In the genomic region with DNA sequence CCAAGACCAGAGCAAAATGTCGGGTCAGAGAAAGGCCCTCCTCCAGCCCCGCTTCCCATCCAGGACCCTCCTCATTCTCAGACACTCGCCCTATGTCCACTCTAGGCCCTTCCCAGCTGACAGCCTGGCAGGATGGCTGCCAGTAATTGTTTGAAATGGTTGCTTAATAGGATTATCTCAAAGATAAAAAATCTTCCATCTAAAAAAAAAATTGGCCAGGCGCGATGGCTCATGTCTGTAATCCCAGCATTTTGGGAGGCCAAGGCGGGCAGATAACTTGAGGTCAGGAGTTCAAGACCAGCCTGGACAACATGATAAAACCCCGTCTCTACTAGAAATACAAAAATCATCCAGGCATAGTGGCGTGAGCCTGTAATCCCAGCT, we compare ENCODE assay signal across 21 cellular contexts. TPM values are rescaled to one million over a fixed set of nuclear protein-coding genes. Genes with fewer than 3 reads are reported as not detected.
"Had no signal": no experiment of that assay in that cellular context is flagged by ENCODE, and none has a peak within 500 bp of the region (broad histone marks: within the 10 kb centered on the region; RNA-seq: fewer than 3 reads in every experiment).

No MANE protein-coding gene starts in this region.

- H3K36me3 ChIP-seq: MG63 had no signal

- H3K4me3 ChIP-seq: MG63 had no signal

- FAIRE-seq: HTR-8/SVneo had no signal

- H3K27ac ChIP-seq: HL-60 had no signal

- H3K27me3 ChIP-seq: MG63 had no signal

- H3K9me3 ChIP-seq: MG63 had no signal

- DNase-seq: Karpas-422, KG1, MG63, NCI-H1092, NCI-H1105 treated with DMSO at 0.1 percent for 48 hours, NCI-H1436, NCI-H187, NCI-H2029, NCI-H2081 treated with DMSO at 0.1 percent for 48 hours, NCI-H2171, NCI-H226, NCI-H446, NCI-H510A, NCI-H524 treated with DMSO at 0.1 percent for 48 hours, NCI-H69, NCI-H774, SHP77, SW 1271 had no signal

RNA-seq across cellular contexts. Expression of a gene that starts 32.4 kb away (rescaled TPM):
- total RNA-seq: SK-MEL-5 had no signal
